Comparison of ENCODE assay signal across 11 cellular contexts in the genomic region with DNA sequence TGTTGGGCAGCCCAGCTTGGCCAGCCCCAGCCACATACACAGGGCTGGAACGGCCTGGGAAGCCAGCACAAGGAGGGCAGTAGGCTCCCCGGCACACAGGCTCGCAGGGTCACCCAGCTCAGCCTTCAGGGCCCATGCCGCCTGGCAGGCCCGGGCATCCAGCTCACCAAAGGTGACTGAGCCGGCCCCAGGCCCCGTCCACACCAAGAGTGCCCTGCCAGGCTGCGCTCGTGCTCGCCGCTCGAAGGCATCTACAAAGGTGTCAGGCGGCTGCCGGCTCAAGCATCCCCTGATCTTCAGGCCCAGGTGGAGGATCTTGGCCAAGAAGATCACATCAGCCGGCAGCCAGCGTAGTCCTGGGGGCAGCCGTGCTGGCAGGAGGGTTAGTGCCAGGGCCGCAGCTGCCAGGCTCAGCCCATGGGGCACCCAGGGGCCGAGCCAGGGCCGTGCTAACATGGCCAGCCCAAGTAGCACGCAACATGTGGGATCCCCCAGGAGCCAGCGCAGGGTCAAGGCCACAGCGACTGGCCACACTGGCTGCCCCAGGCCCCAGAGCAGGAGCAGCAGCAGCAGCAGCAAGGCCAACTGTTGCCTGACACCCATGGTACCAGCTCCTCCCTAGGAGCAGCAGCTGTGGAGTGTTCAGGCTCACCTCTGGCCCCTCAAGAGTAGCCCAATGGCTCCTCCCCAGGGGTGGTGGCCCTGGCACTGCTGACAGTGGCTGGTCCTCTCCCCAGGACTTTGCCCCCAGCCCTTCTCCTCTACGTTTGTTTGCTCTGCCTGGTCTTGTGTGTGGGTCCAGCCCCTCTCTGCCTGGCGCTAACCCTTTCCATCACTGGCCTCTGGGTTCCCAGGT. TPM values are rescaled to one million over a fixed set of nuclear protein-coding genes. Genes with fewer than 3 reads are reported as not detected.
DNase-seq lines count a peak whose midpoint lies in the region; ATAC-seq and TF ChIP-seq lines count a peak whose summit lies in the region.
"Had no signal": no experiment of that assay in that cellular context is flagged by ENCODE, and none has a peak within 500 bp of the region (broad histone marks: within the 10 kb centered on the region; RNA-seq: fewer than 3 reads in every experiment).

A gene with protein sequence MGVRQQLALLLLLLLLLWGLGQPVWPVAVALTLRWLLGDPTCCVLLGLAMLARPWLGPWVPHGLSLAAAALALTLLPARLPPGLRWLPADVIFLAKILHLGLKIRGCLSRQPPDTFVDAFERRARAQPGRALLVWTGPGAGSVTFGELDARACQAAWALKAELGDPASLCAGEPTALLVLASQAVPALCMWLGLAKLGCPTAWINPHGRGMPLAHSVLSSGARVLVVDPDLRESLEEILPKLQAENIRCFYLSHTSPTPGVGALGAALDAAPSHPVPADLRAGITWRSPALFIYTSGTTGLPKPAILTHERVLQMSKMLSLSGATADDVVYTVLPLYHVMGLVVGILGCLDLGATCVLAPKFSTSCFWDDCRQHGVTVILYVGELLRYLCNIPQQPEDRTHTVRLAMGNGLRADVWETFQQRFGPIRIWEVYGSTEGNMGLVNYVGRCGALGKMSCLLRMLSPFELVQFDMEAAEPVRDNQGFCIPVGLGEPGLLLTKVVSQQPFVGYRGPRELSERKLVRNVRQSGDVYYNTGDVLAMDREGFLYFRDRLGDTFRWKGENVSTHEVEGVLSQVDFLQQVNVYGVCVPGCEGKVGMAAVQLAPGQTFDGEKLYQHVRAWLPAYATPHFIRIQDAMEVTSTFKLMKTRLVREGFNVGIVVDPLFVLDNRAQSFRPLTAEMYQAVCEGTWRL (minus strand): TSS at position 640 of the 856 bp plus-strand sequence. CDS start 37 bp downstream, at position 603.

- H3K36me3 Mint-ChIP-seq in activated naive CD4-positive, alpha-beta T cell treated with anti-CD3 and anti-CD28 coated beads, Interleukin-2, amount 50 U/mL, for 72 hours, result peaks cover 19% of the 10 kb centered on the region in 2 donors
- peaks cover 27% of the 10 kb centered on the region for H3K36me3 Mint-ChIP-seq in activated CD8-positive, alpha-beta T cell treated with anti-CD3 and anti-CD28 coated beads for 36 hours (ENCODE audit: low read depth)

- peaks cover 18% of the 10 kb centered on the region for H3K4me1 Mint-ChIP-seq in activated CD8-positive, alpha-beta T cell treated with anti-CD3 and anti-CD28 coated beads for 36 hours (ENCODE audit: low read depth)

- no peak for DNase-seq in activated naive CD4-positive, alpha-beta T cell treated with anti-CD3 and anti-CD28 coated beads, Interleukin-2, amount 50 U/mL, for 72 hours (ENCODE audit: low spot score in 2 of 2)
- no peak for DNase-seq in activated naive CD4-positive, alpha-beta T cell treated with anti-CD3 and anti-CD28 coated beads, Interleukin-2, amount 50 U/mL, for 16 hours
- no peak for DNase-seq in activated CD8-positive, alpha-beta T cell treated with anti-CD3 and anti-CD28 coated beads for 36 hours
- DNase-seq in left lobe of liver (ENCODE audit: low spot score) (peak; percentile 96), ureter (ENCODE audit: low spot score) (no peak), NCI-H345 (lab: John Stamatoyannopoulos, UW) (no peak)
- DNase-seq: NCI-H226 had no signal

- no peaks in the 10 kb centered on the region for H3K27me3 Mint-ChIP-seq in activated CD8-positive, alpha-beta T cell treated with anti-CD3 and anti-CD28 coated beads for 36 hours
- H3K27me3 Mint-ChIP-seq: B cell; stimulated activated memory B cell treated with anti-CD40 and anti-IgM and Interleukin-4, amounts not matched to agents 10 μg/mL and 1 μg/mL and 100 μg/mL, for 72 hours had no signal

- no peak for TF ChIP-seq CTCF in activated CD8-positive, alpha-beta T cell treated with anti-CD3 and anti-CD28 coated beads for 36 hours (IDR thresholded peaks at IDR 0.05)

- intact Hi-C loops in activated CD8-positive, alpha-beta T cell treated with anti-CD3 and anti-CD28 coated beads for 36 hours (cut with micrococcal nuclease), result no loop called here

- POLR2A ChIA-PET in activated CD8-positive, alpha-beta T cell treated with anti-CD3 and anti-CD28 coated beads for 36 hours (lab: Charles Lee), result interaction anchor here (1.5 to 10.2 kb wide), 2 partner anchors 8 to 38 kb away, joined by 4 to 164 read pairs; partner anchors contain the start of genes CHMP2A, TRIM28 and ZBTB45

- CTCF ChIA-PET in activated CD8-positive, alpha-beta T cell treated with anti-CD3 and anti-CD28 coated beads for 36 hours (lab: Charles Lee), result interaction anchor here (0.9 to 1.7 kb wide), 2 partner anchors 9 to 69 kb away, joined by 3 to 4 read pairs; partner anchors contain the start of gene ZBTB45

- H3K27ac Mint-ChIP-seq in activated naive CD4-positive, alpha-beta T cell treated with anti-CD3 and anti-CD28 coated beads, Interleukin-2, amount 50 U/mL, for 72 hours, result peak within 1 kb of the TSS; percentile 55 to 89
- no peak within 1 kb of the TSS for H3K27ac Mint-ChIP-seq in activated CD8-positive, alpha-beta T cell treated with anti-CD3 and anti-CD28 coated beads for 36 hours
- H3K27ac Mint-ChIP-seq: B cell had no signal

- no peak within 1 kb of the TSS for H3K4me3 Mint-ChIP-seq in activated CD8-positive, alpha-beta T cell treated with anti-CD3 and anti-CD28 coated beads for 36 hours
- H3K4me3 Mint-ChIP-seq: B cell; stimulated activated memory B cell treated with anti-CD40 and anti-IgM and Interleukin-4, amounts not matched to agents 10 μg/mL and 1 μg/mL and 100 μg/mL, for 72 hours had no signal

- ATAC-seq in activated naive CD4-positive, alpha-beta T cell treated with anti-CD3 and anti-CD28 coated beads, Interleukin-2, amount 50 U/mL, for 72 hours, result no peak
- no peak for ATAC-seq in activated CD8-positive, alpha-beta T cell treated with anti-CD3 and anti-CD28 coated beads for 36 hours
- ATAC-seq in left lobe of liver (peak; percentile 75), GM21619 (IDR thresholded peaks at IDR 0.05; ENCODE audit: unreplicated experiment) (no peak), GM19463 (IDR thresholded peaks at IDR 0.05; ENCODE audit: unreplicated experiment) (no peak)
- ATAC-seq: stimulated activated memory B cell treated with anti-CD40 and anti-IgM and Interleukin-4, amounts not matched to agents 10 μg/mL and 1 μg/mL and 100 μg/mL, for 72 hours had no signal

- H3K9me3 Mint-ChIP-seq in activated naive CD4-positive, alpha-beta T cell treated with anti-CD3 and anti-CD28 coated beads, Interleukin-2, amount 50 U/mL, for 72 hours, result peaks cover 0 to 3% of the 10 kb centered on the region in 2 donors
- H3K9me3 Mint-ChIP-seq in activated CD8-positive, alpha-beta T cell treated with anti-CD3 and anti-CD28 coated beads for 36 hours, result peaks cover 9% of the 10 kb centered on the region

RNA-seq across cellular contexts. Expression of the gene that starts here (rescaled TPM):
- total RNA-seq in activated naive CD4-positive, alpha-beta T cell treated with anti-CD3 and anti-CD28 coated beads, Interleukin-2, amount 50 U/mL, for 72 hours, result 10 to 100 TPM; 10.2 to 21.4 TPM
- total RNA-seq in activated CD8-positive, alpha-beta T cell treated with anti-CD3 and anti-CD28 coated beads for 36 hours, result 10 to 100 TPM; 21.7 to 26.6 TPM
- total RNA-seq in left lobe of liver (736 TPM), ureter (16.5 TPM)

Comparison
In these comparisons a context has a peak if more than half of its experiments do, and no peak if none do; other contexts are left out.
1. RNA of the gene that starts here (total RNA-seq): 736 TPM in left lobe of liver (single experiment); 21.7 to 26.6 TPM in activated CD8-positive, alpha-beta T cell treated with anti-CD3 and anti-CD28 coated beads for 36 hours, 10.2 to 21.4 TPM in activated naive CD4-positive, alpha-beta T cell treated with anti-CD3 and anti-CD28 coated beads, Interleukin-2, amount 50 U/mL, for 72 hours and 16.5 TPM in ureter (single experiment); every median in the first group is over 10 times any median in the second.